Comparison of ENCODE assay signal across 32 cellular contexts in genomic region chr6:131744888-131745287, GRCh38. TPM values are rescaled to one million over a fixed set of nuclear protein-coding genes. Genes with fewer than 3 reads are reported as not detected.
DNase-seq lines count a peak whose midpoint lies in the region; ATAC-seq and TF ChIP-seq lines count a peak whose summit lies in the region.
"Had no signal": no experiment of that assay in that cellular context is flagged by ENCODE, and none has a peak within 500 bp of the region (broad histone marks: within the 10 kb centered on the region; RNA-seq: fewer than 3 reads in every experiment).

No MANE protein-coding gene starts in this region.

- H3K9me3 ChIP-seq in right atrium auricular region, result no peaks in the 10 kb centered on the region
- H3K9me3 ChIP-seq: Peyer's patch, prostate gland, thyroid gland had no signal

- TF ChIP-seq CTCF in endothelial cell (IDR thresholded peaks at IDR 0.05; ENCODE audit: unreplicated experiment) (no peak), right atrium auricular region (IDR thresholded peaks at IDR 0.05) (no peak)

- H3K4me3 Mint-ChIP-seq in endothelial cell (ENCODE audit: unreplicated experiment), result no peak overlapping the region
- H3K4me3 Mint-ChIP-seq: activated CD4-positive, alpha-beta T cell treated with anti-CD3 and anti-CD28 coated beads for 36 hours; activated CD8-positive, alpha-beta T cell treated with anti-CD3 and anti-CD28 coated beads, Interleukin-2, amount 10 ng/mL, durations not matched to agents 7 days and 5 days; activated naive CD4-positive, alpha-beta T cell treated with anti-CD3 and anti-CD28 coated beads, Interleukin-2, amount 50 U/mL, for 24 hours; CD4-positive, CD25-positive, alpha-beta regulatory T cell; H9; natural killer cell treated with Interleukin-12 subunit alpha and Interleukin-12 subunit beta and Interleukin-15 and Interleukin-18, amount 100 ng/mL, for 72 hours had no signal

- no peak for ATAC-seq in HG03457 (IDR thresholded peaks at IDR 0.05; ENCODE audit: unreplicated experiment)
- ATAC-seq: activated CD4-positive, alpha-beta T cell treated with anti-CD3 and anti-CD28 coated beads for 36 hours; activated CD8-positive, alpha-beta T cell treated with anti-CD3 and anti-CD28 coated beads, Interleukin-2, amount 10 ng/mL, durations not matched to agents 7 days and 5 days; natural killer cell treated with Interleukin-12 subunit alpha and Interleukin-12 subunit beta and Interleukin-15 and Interleukin-18, amount 100 ng/mL, for 72 hours had no signal

- H3K9me3 Mint-ChIP-seq in endothelial cell (ENCODE audit: unreplicated experiment), result no peaks in the 10 kb centered on the region
- H3K9me3 Mint-ChIP-seq: activated naive CD4-positive, alpha-beta T cell treated with anti-CD3 and anti-CD28 coated beads, Interleukin-2, amount 50 U/mL, for 24 hours; activated T-helper 2 cell treated with anti-CD3 and anti-CD28 coated beads, Interferon-gamma antibody, Interleukin-2, Interleukin-4, amounts not matched to agents 10 μg/mL and 5 μg/mL and 100 μg/mL, durations not matched to agents 14 hours and 24 hours and 36 hours; H9; natural killer cell treated with Interleukin-12 subunit alpha and Interleukin-12 subunit beta and Interleukin-15 and Interleukin-18, amount 100 ng/mL, for 72 hours had no signal

- H3K27ac Mint-ChIP-seq in endothelial cell (ENCODE audit: unreplicated experiment), result peak overlapping the region; percentile 16
- H3K27ac Mint-ChIP-seq: activated CD4-positive, alpha-beta T cell treated with anti-CD3 and anti-CD28 coated beads for 36 hours; activated CD8-positive, alpha-beta T cell treated with anti-CD3 and anti-CD28 coated beads, Interleukin-2, amount 10 ng/mL, durations not matched to agents 7 days and 5 days; activated naive CD4-positive, alpha-beta T cell treated with anti-CD3 and anti-CD28 coated beads, Interleukin-2, amount 50 U/mL, for 24 hours; activated T-helper 2 cell treated with anti-CD3 and anti-CD28 coated beads, Interferon-gamma antibody, Interleukin-2, Interleukin-4, amounts not matched to agents 10 μg/mL and 5 μg/mL and 100 μg/mL, durations not matched to agents 14 hours and 24 hours and 36 hours; natural killer cell treated with Interleukin-12 subunit alpha and Interleukin-12 subunit beta and Interleukin-15 and Interleukin-18, amount 100 ng/mL, for 72 hours had no signal

- no peaks in the 10 kb centered on the region for H3K4me1 ChIP-seq in right atrium auricular region
- H3K4me1 ChIP-seq: Peyer's patch, prostate gland, thyroid gland had no signal

- H3K27me3 ChIP-seq in right atrium auricular region, result no peaks in the 10 kb centered on the region
- H3K27me3 ChIP-seq: brain microvascular endothelial cell, Peyer's patch, thyroid gland had no signal

- H3K36me3 ChIP-seq in right atrium auricular region, result no peaks in the 10 kb centered on the region
- H3K36me3 ChIP-seq: brain microvascular endothelial cell, Peyer's patch, prostate gland, thyroid gland had no signal

- no peaks in the 10 kb centered on the region for H3K36me3 Mint-ChIP-seq in endothelial cell (ENCODE audit: low read depth, unreplicated experiment)
- H3K36me3 Mint-ChIP-seq: CD4-positive, CD25-positive, alpha-beta regulatory T cell; natural killer cell treated with Interleukin-12 subunit alpha and Interleukin-12 subunit beta and Interleukin-15 and Interleukin-18, amount 100 ng/mL, for 72 hours had no signal

- H3K4me1 Mint-ChIP-seq in endothelial cell (ENCODE audit: unreplicated experiment), result peaks cover 41% of the 10 kb centered on the region
- H3K4me1 Mint-ChIP-seq: activated CD4-positive, alpha-beta T cell treated with anti-CD3 and anti-CD28 coated beads for 36 hours; activated naive CD4-positive, alpha-beta T cell treated with anti-CD3 and anti-CD28 coated beads, Interleukin-2, amount 50 U/mL, for 24 hours; CD4-positive, CD25-positive, alpha-beta regulatory T cell had no signal

- peak; percentile 36 for DNase-seq in DMS53 treated with DMSO at 0.1 percent for 48 hours (lab: John Stamatoyannopoulos, UW; ENCODE audit: unreplicated experiment)
- DNase-seq in NCI-H1105 treated with DMSO at 0.1 percent for 48 hours (lab: John Stamatoyannopoulos, UW), result peak; percentile 65
- peak; percentile 41 for DNase-seq in NCI-H748 (lab: John Stamatoyannopoulos, UW; ENCODE audit: unreplicated experiment)
- DNase-seq in endothelial cell (ENCODE audit: low spot score), result no peak
- no peak for DNase-seq in activated CD8-positive, alpha-beta memory T cell treated with anti-CD3 and anti-CD28 coated beads for 24 hours
- DNase-seq in right atrium auricular region (ENCODE audit: low spot score), result no peak
- no peak for DNase-seq in activated CD8-positive, alpha-beta memory T cell treated with anti-CD3 and anti-CD28 coated beads, Interleukin-2, amount 50 U/mL, for 4 hours
- DNase-seq: activated CD4-positive, alpha-beta T cell treated with anti-CD3 and anti-CD28 coated beads for 36 hours; activated CD8-positive, alpha-beta T cell treated with anti-CD3 and anti-CD28 coated beads, Interleukin-2, amount 10 ng/mL, durations not matched to agents 7 days and 5 days; activated T-cell treated with anti-CD3 and anti-CD28 coated beads for 4 hours; AML-193; amygdala; brain microvascular endothelial cell; CD4-positive, CD25-positive, alpha-beta regulatory T cell; cerebellar nuclear complex; H9; hippocampal formation; NCI-H2107; NCI-H510A treated with DMSO at 0.1 percent for 48 hours; occipital lobe; Peyer's patch; stimulated activated CD4-positive, alpha-beta T cell treated with anti-CD3 and anti-CD28 coated beads, Interleukin-4, amount 100 ng/mL, for 24 hours; thyroid gland had no signal

- no peak overlapping the region for H3K4me3 ChIP-seq in right atrium auricular region
- H3K4me3 ChIP-seq: lung, Peyer's patch, prostate gland, thyroid gland had no signal

- no peak overlapping the region for H3K27ac ChIP-seq in right atrium auricular region
- H3K27ac ChIP-seq: brain microvascular endothelial cell, Peyer's patch, prostate gland, thyroid gland had no signal

- H3K27me3 Mint-ChIP-seq in endothelial cell (ENCODE audit: unreplicated experiment), result peaks cover 4% of the 10 kb centered on the region
- H3K27me3 Mint-ChIP-seq: activated naive CD4-positive, alpha-beta T cell treated with anti-CD3 and anti-CD28 coated beads, Interleukin-2, amount 50 U/mL, for 24 hours; CD4-positive, CD25-positive, alpha-beta regulatory T cell had no signal

RNA-seq across cellular contexts. Expression of gene CTAGE9, which starts 34.1 kb away (rescaled TPM):
- total RNA-seq in endothelial cell (ENCODE audit: unreplicated experiment), result not detected
- total RNA-seq in right atrium auricular region, result not detected
- total RNA-seq: A673; activated CD8-positive, alpha-beta T cell treated with anti-CD3 and anti-CD28 coated beads, Interleukin-2, amount 10 ng/mL, durations not matched to agents 7 days and 5 days; activated T-helper 2 cell treated with anti-CD3 and anti-CD28 coated beads, Interferon-gamma antibody, Interleukin-2, Interleukin-4, amounts not matched to agents 10 μg/mL and 5 μg/mL and 100 μg/mL, durations not matched to agents 14 hours and 24 hours and 36 hours; CD4-positive, CD25-positive, alpha-beta regulatory T cell; H9; lung; M059J; natural killer cell treated with Interleukin-12 subunit alpha and Interleukin-12 subunit beta and Interleukin-15 and Interleukin-18, amount 100 ng/mL, for 72 hours; occipital lobe; Peyer's patch; prostate gland had no signal

RNA-seq across cellular contexts. Expression of gene OR2A4, which starts 43.7 kb away (rescaled TPM):
- not detected for total RNA-seq in endothelial cell (ENCODE audit: unreplicated experiment)
- total RNA-seq in right atrium auricular region, result not detected
- total RNA-seq: A673; activated CD4-positive, alpha-beta T cell treated with anti-CD3 and anti-CD28 coated beads for 36 hours; activated CD8-positive, alpha-beta T cell treated with anti-CD3 and anti-CD28 coated beads, Interleukin-2, amount 10 ng/mL, durations not matched to agents 7 days and 5 days; activated T-helper 2 cell treated with anti-CD3 and anti-CD28 coated beads, Interferon-gamma antibody, Interleukin-2, Interleukin-4, amounts not matched to agents 10 μg/mL and 5 μg/mL and 100 μg/mL, durations not matched to agents 14 hours and 24 hours and 36 hours; CD4-positive, CD25-positive, alpha-beta regulatory T cell; H9; lung; mucosa of gallbladder; occipital lobe; prostate gland; thyroid gland had no signal

Comparison
In these comparisons a context has a peak if more than half of its experiments do, and no peak if none do; other contexts are left out.
1. DNase-seq: peak in DMS53 treated with DMSO at 0.1 percent for 48 hours (single experiment), NCI-H1105 treated with DMSO at 0.1 percent for 48 hours (single experiment) and NCI-H748 (single experiment); none in endothelial cell (single experiment), activated CD8-positive, alpha-beta memory T cell treated with anti-CD3 and anti-CD28 coated beads for 24 hours (single experiment), right atrium auricular region (single experiment) and activated CD8-positive, alpha-beta memory T cell treated with anti-CD3 and anti-CD28 coated beads, Interleukin-2, amount 50 U/mL, for 4 hours (single experiment).